In genomic region chr17:35788504-35788998, GRCh38 we compare ENCODE assay signal across 11 cellular contexts. TPM values are rescaled to one million over a fixed set of nuclear protein-coding genes. Genes with fewer than 3 reads are reported as not detected.
DNase-seq lines count a peak whose midpoint lies in the region; ATAC-seq and TF ChIP-seq lines count a peak whose summit lies in the region.
"Had no signal": no experiment of that assay in that cellular context is flagged by ENCODE, and none has a peak within 500 bp of the region (broad histone marks: within the 10 kb centered on the region; RNA-seq: fewer than 3 reads in every experiment).

No MANE protein-coding gene starts in this region.

- peak; percentile 91 for DNase-seq in EL
- peak; percentile 22 for DNase-seq in SW480 (ENCODE audit: low spot score)
- peak; percentile 77 for DNase-seq in glomerular visceral epithelial cell (ENCODE audit: extremely low spot score)
- DNase-seq in skeletal muscle cell (ENCODE audit: low read depth) = peak; percentile 90
- DNase-seq in NCI-H2196 (lab: John Stamatoyannopoulos, UW; ENCODE audit: unreplicated experiment) = no peak
- DNase-seq in dermis blood vessel endothelial cell = no peak
- DNase-seq in GM23338 (ENCODE audit: low spot score) = no peak
- DNase-seq in ureter (ENCODE audit: low spot score) = no peak
- DNase-seq: NCI-H1417 treated with DMSO at 0.1 percent for 48 hours had no signal

- no peaks in the 10 kb centered on the region for H3K36me3 Mint-ChIP-seq in GM23338 (ENCODE audit: low read depth)

- no peaks in the 10 kb centered on the region for H3K9me3 Mint-ChIP-seq in GM23338
- H3K9me3 Mint-ChIP-seq: dendritic cell treated with granulocyte-macrophage colony-stimulating factor and Interleukin-4, amounts not matched to agents 40 ng/mL and 50 ng/mL, for 4 days had no signal

- no peaks in the 10 kb centered on the region for H3K79me2 ChIP-seq in GM23338 (replicated peaks; ENCODE audit: insufficient read depth)

- no peak overlapping the region for H2AFZ ChIP-seq in GM23338

- peaks cover 28% of the 10 kb centered on the region for H3K27me3 ChIP-seq in GM23338 (ENCODE audit: insufficient read depth)

- ATAC-seq in GM23338 = no peak

- H3K4me3 ChIP-seq in skeletal muscle cell (ENCODE audit: low read depth, low read length) = no peak overlapping the region
- H3K4me3 ChIP-seq in GM23338 = no peak overlapping the region

- no peak overlapping the region for H3K27ac Mint-ChIP-seq in GM23338
- H3K27ac Mint-ChIP-seq: dendritic cell treated with granulocyte-macrophage colony-stimulating factor and Interleukin-4, amounts not matched to agents 40 ng/mL and 50 ng/mL, for 4 days had no signal

- H3K9me2 ChIP-seq in GM23338 (ENCODE audit: insufficient read depth) = no peaks in the 10 kb centered on the region

- H4K20me1 ChIP-seq in GM23338 (replicated peaks; ENCODE audit: insufficient read depth) = no peaks in the 10 kb centered on the region

- H3K4me1 Mint-ChIP-seq in GM23338 = peaks cover 6% of the 10 kb centered on the region; the same call in 2 of the 3 replicates

- H3K27ac ChIP-seq in GM23338 (ENCODE audit: low read depth) = no peak overlapping the region

- no peaks in the 10 kb centered on the region for H3K4me1 ChIP-seq in GM23338 (ENCODE audit: insufficient read depth)

- H3K27me3 Mint-ChIP-seq in GM23338 (ENCODE audit: insufficient read depth, low read depth, poor library complexity) = peaks cover 11% of the 10 kb centered on the region

- no peak overlapping the region for H3K4me2 ChIP-seq in GM23338

- no peaks in the 10 kb centered on the region for H3F3A ChIP-seq in GM23338 (replicated peaks; ENCODE audit: low read depth)

- no peak overlapping the region for H3K4me3 Mint-ChIP-seq in GM23338
- H3K4me3 Mint-ChIP-seq: dendritic cell treated with granulocyte-macrophage colony-stimulating factor and Interleukin-4, amounts not matched to agents 40 ng/mL and 50 ng/mL, for 4 days had no signal

- no peaks in the 10 kb centered on the region for H3K36me3 ChIP-seq in GM23338 (ENCODE audit: insufficient read depth)

- no peak for TF ChIP-seq CTCF in GM23338 (conservative IDR thresholded peaks at IDR 0.05; ENCODE audit: low read depth in 2 of 2)

TF ChIP-seq in GM23338, 12 proteins besides CTCF, POLR2A, EP300 and RAD21 (continues in another document):
- TF ChIP-seq EZH2phosphoT487 (IDR thresholded peaks at IDR 0.05; ENCODE audit: unreplicated experiment) = no peak
- no peak for TF ChIP-seq ZNF462 (CRISPR knock-in tag; IDR thresholded peaks at IDR 0.05)
- TF ChIP-seq CREB1 (CRISPR knock-in tag; IDR thresholded peaks at IDR 0.05; ENCODE audit: low read depth) = no peak
- TF ChIP-seq STAT1 (IDR thresholded peaks at IDR 0.05; ENCODE audit: unreplicated experiment) = no peak
- TF ChIP-seq NANOG (IDR thresholded peaks at IDR 0.05; ENCODE audit: borderline replicate concordance) = no peak
- no peak for TF ChIP-seq ZNF114 (CRISPR knock-in tag; IDR thresholded peaks at IDR 0.05)
- TF ChIP-seq EZH2 (IDR thresholded peaks at IDR 0.05; ENCODE audit: low read depth, unreplicated experiment) = no peak
- no peak for TF ChIP-seq ETS1 (IDR thresholded peaks at IDR 0.05)
- TF ChIP-seq JUNB (IDR thresholded peaks at IDR 0.05; ENCODE audit: unreplicated experiment) = no peak

RNA-seq across cellular contexts. Expression of gene MMP28, which starts 6.9 kb away (rescaled TPM):
- 14.1 and 38.1 TPM in 2 replicates for total RNA-seq in dermis blood vessel endothelial cell
- not detected in 2 replicates for total RNA-seq in GM23338 (2014; rRNA removed; shearing (Covaris generic))
- not detected in 2 replicates for polyA plus RNA-seq in GM23338 (2016; fragmentation: Nextera tagmentation; extraction: Ambion mirVana)
- 23.5 TPM for total RNA-seq in ureter

RNA-seq across cellular contexts. Expression of gene TAF15, which starts 20.7 kb away (rescaled TPM):
- total RNA-seq in dermis blood vessel endothelial cell (68.1 and 115 TPM in 2 replicates), ureter (269 TPM)
- total RNA-seq in GM23338 (2014; rRNA removed; shearing (Covaris generic)) = 109 and 148 TPM in 2 replicates
- 28.2 and 33.8 TPM in 2 replicates for polyA plus RNA-seq in GM23338 (2016; fragmentation: Nextera tagmentation; extraction: Ambion mirVana)

RNA-seq across cellular contexts. Expression of gene C17orf50, which starts 27.9 kb away (rescaled TPM):
- total RNA-seq in dermis blood vessel endothelial cell (not detected in 2 replicates), ureter (not detected)
- 1.6 TPM in 1 of 2 replicates, not detected in the other for total RNA-seq in GM23338 (2014; rRNA removed; shearing (Covaris generic))
- polyA plus RNA-seq in GM23338 (2016; fragmentation: Nextera tagmentation; extraction: Ambion mirVana) = 0.37 and 0.74 TPM in 2 replicates
- total RNA-seq: pulmonary artery endothelial cell had no signal

RNA-seq across cellular contexts. Expression of gene GAS2L2, which starts 35.5 kb away (rescaled TPM):
- total RNA-seq in dermis blood vessel endothelial cell = 0.05 and 0.17 TPM in 2 replicates
- total RNA-seq in GM23338 (2014; rRNA removed; shearing (Covaris generic)) = not detected in 2 replicates
- polyA plus RNA-seq in GM23338 (2016; fragmentation: Nextera tagmentation; extraction: Ambion mirVana) = 0.06 TPM in 1 of 2 replicates, not detected in the other
- total RNA-seq in ureter = not detected
- total RNA-seq: pulmonary artery endothelial cell had no signal

RNA-seq across cellular contexts. Expression of gene RASL10B, which starts 57.1 kb away (rescaled TPM):
- total RNA-seq in dermis blood vessel endothelial cell = under 0.01 and 0.09 TPM in 2 replicates
- total RNA-seq in GM23338 (2014; rRNA removed; shearing (Covaris generic)) = 23.1 and 26.2 TPM in 2 replicates
- 6.2 and 7.1 TPM in 2 replicates for polyA plus RNA-seq in GM23338 (2016; fragmentation: Nextera tagmentation; extraction: Ambion mirVana)
- total RNA-seq in ureter = 2.7 TPM

Comparison
In these comparisons a context has a peak if more than half of its experiments do, and no peak if none do; other contexts are left out.
1. DNase-seq: peak in EL (single experiment), SW480 (single experiment), glomerular visceral epithelial cell (single experiment) and skeletal muscle cell (single experiment); none in NCI-H2196 (single experiment), dermis blood vessel endothelial cell (single experiment), GM23338 (single experiment) and ureter (single experiment).
2. RNA of gene MMP28, which starts 6.9 kb away (total RNA-seq): 14.1 to 38.1 TPM in dermis blood vessel endothelial cell and 23.5 TPM in ureter (single experiment); not detected in GM23338; every median in the first group is over 10 times any median in the second.